1 cellular context compared by ENCODE assay signal in the genomic region with DNA sequence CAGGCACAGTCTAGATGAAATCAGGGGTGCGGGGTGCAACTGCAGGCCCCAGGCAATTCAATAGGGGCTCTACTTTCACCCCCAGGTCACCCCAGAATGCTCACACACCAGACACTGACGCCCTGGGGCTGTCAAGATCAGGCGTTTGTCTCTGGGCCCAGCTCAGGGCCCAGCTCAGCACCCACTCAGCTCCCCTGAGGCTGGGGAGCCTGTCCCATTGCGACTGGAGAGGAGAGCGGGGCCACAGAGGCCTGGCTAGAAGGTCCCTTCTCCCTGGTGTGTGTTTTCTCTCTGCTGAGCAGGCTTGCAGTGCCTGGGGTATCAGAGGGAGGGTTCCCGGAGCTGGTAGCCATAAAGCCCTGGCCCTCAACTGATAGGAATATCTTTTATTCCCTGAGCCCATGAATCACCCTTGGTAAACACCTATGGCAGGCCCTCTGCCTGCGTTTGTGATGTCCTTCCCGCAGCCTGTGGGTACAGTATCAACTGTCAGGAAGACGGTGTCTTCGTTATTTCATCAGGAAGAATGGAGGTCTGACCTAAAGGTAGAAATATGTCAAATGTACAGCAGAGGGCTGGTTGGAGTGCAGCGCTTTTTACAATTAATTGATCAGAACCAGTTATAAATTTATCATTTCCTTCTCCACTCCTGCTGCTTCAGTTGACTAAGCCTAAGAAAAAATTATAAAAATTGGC.
TF ChIP-seq lines count a peak whose summit lies in the region.

No MANE protein-coding gene starts in this region.

TF ChIP-seq in GM23338, 12 proteins besides CTCF, POLR2A, EP300 and RAD21:
- TF ChIP-seq EZH2phosphoT487 (IDR thresholded peaks at IDR 0.05; ENCODE audit: unreplicated experiment) (no peak), CREB1 (CRISPR knock-in tag; IDR thresholded peaks at IDR 0.05; ENCODE audit: low read depth) (no peak), ZNF331 (CRISPR knock-in tag; IDR thresholded peaks at IDR 0.05; ENCODE audit: low read depth) (no peak), JUNB (IDR thresholded peaks at IDR 0.05; ENCODE audit: unreplicated experiment) (no peak), EZH2 (IDR thresholded peaks at IDR 0.05; ENCODE audit: low read depth, unreplicated experiment) (no peak), ZNF114 (CRISPR knock-in tag; IDR thresholded peaks at IDR 0.05) (no peak), NANOG (IDR thresholded peaks at IDR 0.05; ENCODE audit: borderline replicate concordance) (no peak), POLR2AphosphoS5 (IDR thresholded peaks at IDR 0.05; ENCODE audit: low read depth) (no peak), STAT1 (IDR thresholded peaks at IDR 0.05; ENCODE audit: unreplicated experiment) (no peak)
- TF ChIP-seq, protein P1, sequence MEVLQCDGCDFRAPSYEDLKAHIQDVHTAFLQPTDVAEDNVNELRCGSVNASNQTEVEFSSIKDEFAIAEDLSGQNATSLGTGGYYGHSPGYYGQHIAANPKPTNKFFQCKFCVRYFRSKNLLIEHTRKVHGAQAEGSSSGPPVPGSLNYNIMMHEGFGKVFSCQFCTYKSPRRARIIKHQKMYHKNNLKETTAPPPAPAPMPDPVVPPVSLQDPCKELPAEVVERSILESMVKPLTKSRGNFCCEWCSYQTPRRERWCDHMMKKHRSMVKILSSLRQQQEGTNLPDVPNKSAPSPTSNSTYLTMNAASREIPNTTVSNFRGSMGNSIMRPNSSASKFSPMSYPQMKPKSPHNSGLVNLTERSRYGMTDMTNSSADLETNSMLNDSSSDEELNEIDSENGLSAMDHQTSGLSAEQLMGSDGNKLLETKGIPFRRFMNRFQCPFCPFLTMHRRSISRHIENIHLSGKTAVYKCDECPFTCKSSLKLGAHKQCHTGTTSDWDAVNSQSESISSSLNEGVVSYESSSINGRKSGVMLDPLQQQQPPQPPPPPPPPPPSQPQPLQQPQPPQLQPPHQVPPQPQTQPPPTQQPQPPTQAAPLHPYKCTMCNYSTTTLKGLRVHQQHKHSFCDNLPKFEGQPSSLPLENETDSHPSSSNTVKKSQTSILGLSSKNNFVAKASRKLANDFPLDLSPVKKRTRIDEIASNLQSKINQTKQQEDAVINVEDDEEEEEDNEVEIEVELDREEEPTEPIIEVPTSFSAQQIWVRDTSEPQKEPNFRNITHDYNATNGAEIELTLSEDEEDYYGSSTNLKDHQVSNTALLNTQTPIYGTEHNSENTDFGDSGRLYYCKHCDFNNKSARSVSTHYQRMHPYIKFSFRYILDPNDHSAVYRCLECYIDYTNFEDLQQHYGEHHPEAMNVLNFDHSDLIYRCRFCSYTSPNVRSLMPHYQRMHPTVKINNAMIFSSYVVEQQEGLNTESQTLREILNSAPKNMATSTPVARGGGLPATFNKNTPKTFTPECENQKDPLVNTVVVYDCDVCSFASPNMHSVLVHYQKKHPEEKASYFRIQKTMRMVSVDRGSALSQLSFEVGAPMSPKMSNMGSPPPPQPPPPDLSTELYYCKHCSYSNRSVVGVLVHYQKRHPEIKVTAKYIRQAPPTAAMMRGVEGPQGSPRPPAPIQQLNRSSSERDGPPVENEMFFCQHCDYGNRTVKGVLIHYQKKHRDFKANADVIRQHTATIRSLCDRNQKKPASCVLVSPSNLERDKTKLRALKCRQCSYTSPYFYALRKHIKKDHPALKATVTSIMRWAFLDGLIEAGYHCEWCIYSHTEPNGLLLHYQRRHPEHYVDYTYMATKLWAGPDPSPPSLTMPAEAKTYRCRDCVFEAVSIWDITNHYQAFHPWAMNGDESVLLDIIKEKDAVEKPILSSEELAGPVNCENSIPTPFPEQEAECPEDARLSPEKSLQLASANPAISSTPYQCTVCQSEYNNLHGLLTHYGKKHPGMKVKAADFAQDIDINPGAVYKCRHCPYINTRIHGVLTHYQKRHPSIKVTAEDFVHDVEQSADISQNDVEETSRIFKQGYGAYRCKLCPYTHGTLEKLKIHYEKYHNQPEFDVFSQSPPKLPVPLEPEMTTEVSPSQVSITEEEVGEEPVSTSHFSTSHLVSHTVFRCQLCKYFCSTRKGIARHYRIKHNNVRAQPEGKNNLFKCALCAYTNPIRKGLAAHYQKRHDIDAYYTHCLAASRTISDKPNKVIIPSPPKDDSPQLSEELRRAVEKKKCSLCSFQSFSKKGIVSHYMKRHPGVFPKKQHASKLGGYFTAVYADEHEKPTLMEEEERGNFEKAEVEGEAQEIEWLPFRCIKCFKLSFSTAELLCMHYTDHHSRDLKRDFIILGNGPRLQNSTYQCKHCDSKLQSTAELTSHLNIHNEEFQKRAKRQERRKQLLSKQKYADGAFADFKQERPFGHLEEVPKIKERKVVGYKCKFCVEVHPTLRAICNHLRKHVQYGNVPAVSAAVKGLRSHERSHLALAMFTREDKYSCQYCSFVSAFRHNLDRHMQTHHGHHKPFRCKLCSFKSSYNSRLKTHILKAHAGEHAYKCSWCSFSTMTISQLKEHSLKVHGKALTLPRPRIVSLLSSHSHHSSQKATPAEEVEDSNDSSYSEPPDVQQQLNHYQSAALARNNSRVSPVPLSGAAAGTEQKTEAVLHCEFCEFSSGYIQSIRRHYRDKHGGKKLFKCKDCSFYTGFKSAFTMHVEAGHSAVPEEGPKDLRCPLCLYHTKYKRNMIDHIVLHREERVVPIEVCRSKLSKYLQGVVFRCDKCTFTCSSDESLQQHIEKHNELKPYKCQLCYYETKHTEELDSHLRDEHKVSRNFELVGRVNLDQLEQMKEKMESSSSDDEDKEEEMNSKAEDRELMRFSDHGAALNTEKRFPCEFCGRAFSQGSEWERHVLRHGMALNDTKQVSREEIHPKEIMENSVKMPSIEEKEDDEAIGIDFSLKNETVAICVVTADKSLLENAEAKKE (CRISPR knock-in tag; IDR thresholded peaks at IDR 0.05), result no peak
- TF ChIP-seq, protein P2, sequence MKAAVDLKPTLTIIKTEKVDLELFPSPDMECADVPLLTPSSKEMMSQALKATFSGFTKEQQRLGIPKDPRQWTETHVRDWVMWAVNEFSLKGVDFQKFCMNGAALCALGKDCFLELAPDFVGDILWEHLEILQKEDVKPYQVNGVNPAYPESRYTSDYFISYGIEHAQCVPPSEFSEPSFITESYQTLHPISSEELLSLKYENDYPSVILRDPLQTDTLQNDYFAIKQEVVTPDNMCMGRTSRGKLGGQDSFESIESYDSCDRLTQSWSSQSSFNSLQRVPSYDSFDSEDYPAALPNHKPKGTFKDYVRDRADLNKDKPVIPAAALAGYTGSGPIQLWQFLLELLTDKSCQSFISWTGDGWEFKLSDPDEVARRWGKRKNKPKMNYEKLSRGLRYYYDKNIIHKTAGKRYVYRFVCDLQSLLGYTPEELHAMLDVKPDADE (IDR thresholded peaks at IDR 0.05), result no peak
- TF ChIP-seq, protein P3, sequence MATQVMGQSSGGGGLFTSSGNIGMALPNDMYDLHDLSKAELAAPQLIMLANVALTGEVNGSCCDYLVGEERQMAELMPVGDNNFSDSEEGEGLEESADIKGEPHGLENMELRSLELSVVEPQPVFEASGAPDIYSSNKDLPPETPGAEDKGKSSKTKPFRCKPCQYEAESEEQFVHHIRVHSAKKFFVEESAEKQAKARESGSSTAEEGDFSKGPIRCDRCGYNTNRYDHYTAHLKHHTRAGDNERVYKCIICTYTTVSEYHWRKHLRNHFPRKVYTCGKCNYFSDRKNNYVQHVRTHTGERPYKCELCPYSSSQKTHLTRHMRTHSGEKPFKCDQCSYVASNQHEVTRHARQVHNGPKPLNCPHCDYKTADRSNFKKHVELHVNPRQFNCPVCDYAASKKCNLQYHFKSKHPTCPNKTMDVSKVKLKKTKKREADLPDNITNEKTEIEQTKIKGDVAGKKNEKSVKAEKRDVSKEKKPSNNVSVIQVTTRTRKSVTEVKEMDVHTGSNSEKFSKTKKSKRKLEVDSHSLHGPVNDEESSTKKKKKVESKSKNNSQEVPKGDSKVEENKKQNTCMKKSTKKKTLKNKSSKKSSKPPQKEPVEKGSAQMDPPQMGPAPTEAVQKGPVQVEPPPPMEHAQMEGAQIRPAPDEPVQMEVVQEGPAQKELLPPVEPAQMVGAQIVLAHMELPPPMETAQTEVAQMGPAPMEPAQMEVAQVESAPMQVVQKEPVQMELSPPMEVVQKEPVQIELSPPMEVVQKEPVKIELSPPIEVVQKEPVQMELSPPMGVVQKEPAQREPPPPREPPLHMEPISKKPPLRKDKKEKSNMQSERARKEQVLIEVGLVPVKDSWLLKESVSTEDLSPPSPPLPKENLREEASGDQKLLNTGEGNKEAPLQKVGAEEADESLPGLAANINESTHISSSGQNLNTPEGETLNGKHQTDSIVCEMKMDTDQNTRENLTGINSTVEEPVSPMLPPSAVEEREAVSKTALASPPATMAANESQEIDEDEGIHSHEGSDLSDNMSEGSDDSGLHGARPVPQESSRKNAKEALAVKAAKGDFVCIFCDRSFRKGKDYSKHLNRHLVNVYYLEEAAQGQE (IDR thresholded peaks at IDR 0.05; ENCODE audit: unreplicated experiment), result no peak
